Comparison of ENCODE assay signal across 8 cellular contexts in the genomic region with DNA sequence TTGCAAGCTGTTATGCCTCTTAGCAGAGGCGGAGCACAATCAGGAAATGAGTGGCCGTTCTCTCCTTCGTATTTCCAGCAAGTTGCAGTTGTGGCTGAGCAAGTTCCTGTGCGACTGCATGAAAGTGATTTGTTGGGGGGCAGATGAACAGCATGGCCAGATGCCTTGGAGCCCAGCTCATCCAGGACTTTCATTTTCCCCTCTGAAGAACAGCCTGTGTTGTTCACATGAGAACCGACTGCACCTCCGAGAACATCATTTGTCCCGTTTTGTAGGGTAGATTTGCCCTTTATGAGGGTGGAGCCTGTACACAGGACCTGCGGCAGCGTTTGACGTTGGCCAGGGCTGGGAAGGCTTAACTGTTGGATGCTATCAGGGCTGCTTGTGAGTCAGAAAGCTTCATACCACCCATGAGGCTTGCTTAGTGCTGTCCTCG. TPM values are rescaled to one million over a fixed set of nuclear protein-coding genes. Genes with fewer than 3 reads are reported as not detected.
DNase-seq lines count a peak whose midpoint lies in the region; ATAC-seq and TF ChIP-seq lines count a peak whose summit lies in the region.

No MANE protein-coding gene starts in this region.

- H3K27me3 ChIP-seq in IMR-90 (ENCODE audit: control insufficient read depth, insufficient read depth, low read length) (no peaks in the 10 kb centered on the region), psoas muscle (ENCODE audit: insufficient read depth in 3 of 3, low read length in 2 of 3) (no peaks in the 10 kb centered on the region), WERI-Rb-1 (ENCODE audit: insufficient read depth, low read depth, severe bottlenecking) (no peaks in the 10 kb centered on the region)

- H3K79me1 ChIP-seq in IMR-90 (ENCODE audit: low read depth in 1 of 2, low read length in 2 of 2) = peaks cover 3 to 65% of the 10 kb centered on the region in 2 experiments; a peak in 2 of 4 replicates

- no TSS peak for BruUV-seq in IMR-90 (replicated peaks; lab: Mats Ljungman, UMichigan)

- peak overlapping the region; percentile 18 for H3K9ac ChIP-seq in IMR-90 (ENCODE audit: low read depth, low read length)

- H3K4ac ChIP-seq in IMR-90 (ENCODE audit: low read depth, low read length) = peak overlapping the region; percentile 62

- peaks cover 78% of the 10 kb centered on the region for H4K20me1 ChIP-seq in IMR-90 (ENCODE audit: insufficient read depth, low read length)

- H2BK15ac ChIP-seq in IMR-90 (ENCODE audit: low read depth, low read length) = no peak overlapping the region

- peak overlapping the region; percentile 90 for H2AK9ac ChIP-seq in IMR-90 (replicated peaks; ENCODE audit: low read depth, low read length, poor library complexity)

- TF ChIP-seq RAD21 in IMR-90 (IDR thresholded peaks at IDR 0.05; ENCODE audit: low read length) = no peak

- intact Hi-C loops in IMR-90 (cut with micrococcal nuclease) (no loop called here), psoas muscle (cut with DNase I) (no loop called here)

- H2BK20ac ChIP-seq in IMR-90 (ENCODE audit: low read depth, low read length) = peak overlapping the region; percentile 28; the same call in 1 of the 2 replicates

- peak overlapping the region; percentile 50; the same call in 1 of the 2 replicates for H2BK120ac ChIP-seq in IMR-90 (ENCODE audit: low read depth, low read length)

- peak; percentile 88 for DNase-seq in IMR-90
- DNase-seq in activated CD8-positive, alpha-beta memory T cell treated with anti-CD3 and anti-CD28 coated beads, Interleukin-2, amount 50 U/mL, for 24 hours (ENCODE audit: extremely low read depth) = peak; percentile 18
- DNase-seq in epithelial cell of esophagus (ENCODE audit: low read depth) = peak; percentile 69
- DNase-seq in psoas muscle = peak; percentile 69 to 88
- no peak for DNase-seq in WERI-Rb-1
- DNase-seq in GM10266 (ENCODE audit: extremely low spot score) = no peak
- no peak for DNase-seq in DMS 273 treated with DMSO at 0.1 percent for 48 hours (lab: John Stamatoyannopoulos, UW)

- no peak for TF ChIP-seq CTCF in IMR-90 (conservative IDR thresholded peaks at IDR 0.05; ENCODE audit: low read depth, low read length)
- no peak for TF ChIP-seq CTCF in epithelial cell of esophagus (IDR thresholded peaks at IDR 0.05; ENCODE audit: insufficient read depth, low read depth, low read length, missing control alignments)
- TF ChIP-seq CTCF in psoas muscle (IDR thresholded peaks at IDR 0.05) = no peak
- TF ChIP-seq CTCF in WERI-Rb-1 (IDR thresholded peaks at IDR 0.05; ENCODE audit: low read depth, low read length) = no peak
- TF ChIP-seq CTCF in GM10266 (IDR thresholded peaks at IDR 0.05; ENCODE audit: control insufficient read depth, insufficient read depth, low read depth, missing control alignments) = no peak

- dilution Hi-C loops in IMR-90 (cut with HindIII; ENCODE audit: low sequenced_read_pairs, unreplicated experiment) = no loop called here

- CTCF ChIA-PET in IMR-90 (lab: Yijun Ruan, JAX) = interaction anchor here (0.6 kb wide), 1 partner anchor 956 kb away, joined by 5 read pairs; no protein-coding TSS in a partner anchor

- H3K4me2 ChIP-seq in IMR-90 (ENCODE audit: low read depth, low read length) = peak overlapping the region; percentile 95

- H3K4me3 ChIP-seq in IMR-90 (ENCODE audit: insufficient read depth, low read depth, low read length) (peak overlapping the region; percentile 41), epithelial cell of esophagus (ENCODE audit: low read length) (no peak overlapping the region), psoas muscle (peak overlapping the region; percentile 86), WERI-Rb-1 (ENCODE audit: low read depth, low read length) (no peak overlapping the region)

- H3K9me1 ChIP-seq in IMR-90 (ENCODE audit: insufficient read depth, low read length) = peaks cover 38% of the 10 kb centered on the region

- H4K91ac ChIP-seq in IMR-90 (ENCODE audit: insufficient read depth, low read depth, low read length) = peak overlapping the region; percentile 17

- 0 out of 2 replicates have a peak overlapping the region, but pooled peaks have one; percentile 66 for H4K5ac ChIP-seq in IMR-90 (ENCODE audit: low read depth, low read length)

- H3K23ac ChIP-seq in IMR-90 (ENCODE audit: low read depth, low read length) = peak overlapping the region; percentile 79

- peak overlapping the region in 1 of 2 experiments; percentile 33; a peak in 2 of 4 replicates for H4K8ac ChIP-seq in IMR-90 (ENCODE audit: low read depth in 2 of 2, low read length in 2 of 2)

- peak; percentile 61; the same call in 1 of the 2 replicates for TF ChIP-seq POLR2A in IMR-90 (IDR thresholded peaks at IDR 0.05; ENCODE audit: low read depth, low read length)

- peak overlapping the region; percentile 42; the same call in 1 of the 2 replicates for H3K18ac ChIP-seq in IMR-90 (ENCODE audit: low read depth, low read length)

- H3K14ac ChIP-seq in IMR-90 (replicated peaks; ENCODE audit: low read depth, low read length) = peak overlapping the region; percentile 72

- peak overlapping the region; percentile 19; the same call in 1 of the 2 replicates for H3K56ac ChIP-seq in IMR-90 (ENCODE audit: extremely low read depth, insufficient read depth, low read length)

- H3K27ac ChIP-seq in IMR-90 (ENCODE audit: insufficient read depth, low read length) (peak overlapping the region; percentile 64), psoas muscle (peak overlapping the region; percentile 99), WERI-Rb-1 (no peak overlapping the region)

- in situ Hi-C loops in IMR-90 (cut with MboI; ENCODE audit: low sequenced_read_pairs) = no loop called here

- H3K4me1 ChIP-seq in IMR-90 (ENCODE audit: control insufficient read depth, insufficient read depth, low read length) (peaks cover 43% of the 10 kb centered on the region), psoas muscle (peaks cover 55% of the 10 kb centered on the region)

- peak; percentile 15 for ATAC-seq in IMR-90 (ENCODE audit: low read depth)
- ATAC-seq in psoas muscle = peak; percentile 49 to 64 (median 58)
- ATAC-seq in GM19328 (IDR thresholded peaks at IDR 0.05; ENCODE audit: unreplicated experiment) = no peak

- peak overlapping the region; percentile 8; the same call in 1 of the 2 replicates for H2AK5ac ChIP-seq in IMR-90 (ENCODE audit: low read depth, low read length)

- peak overlapping the region; percentile 58 for H2AFZ ChIP-seq in IMR-90 (replicated peaks; ENCODE audit: low read length, poor library complexity)

- H3K36me3 ChIP-seq in IMR-90 (ENCODE audit: control insufficient read depth, insufficient read depth, low read length) = peaks cover 19% of the 10 kb centered on the region
- H3K36me3 ChIP-seq in psoas muscle (ENCODE audit: insufficient read depth in 1 of 2, low read depth in 1 of 2) = peaks cover 0 to 51% of the 10 kb centered on the region in 2 donors
- no peaks in the 10 kb centered on the region for H3K36me3 ChIP-seq in WERI-Rb-1

- WGBS in IMR-90 (ENCODE audit: extremely low coverage in 2 of 2, insufficient read length in 1 of 2), 2 experiments = 50% methylated on average over 4 of the region's 11 CpGs; no CpG with 5 or more reads in 1 of the 2 experiments
- WGBS in psoas muscle, 3 donors = 11 to 20% (median 17%) methylated on average over 11 of the region's 11 CpGs

- POLR2A ChIA-PET in IMR-90 (lab: Charles Lee; ENCODE audit: unreplicated experiment) = no interaction called here

- peak overlapping the region; percentile 82 for H2BK5ac ChIP-seq in IMR-90 (ENCODE audit: low read depth, low read length, poor library complexity, severe bottlenecking)

- no peaks in the 10 kb centered on the region for H3K9me3 ChIP-seq in IMR-90 (ENCODE audit: control insufficient read depth, insufficient read depth, low read length)
- no peaks in the 10 kb centered on the region for H3K9me3 ChIP-seq in psoas muscle
- no peaks in the 10 kb centered on the region for H3K9me3 ChIP-seq in WERI-Rb-1 (ENCODE audit: severe bottlenecking)

TF ChIP-seq in IMR-90, 13 proteins besides CTCF, POLR2A, EP300 and RAD21:
- TF ChIP-seq NFE2L2 (IDR thresholded peaks at IDR 0.05; ENCODE audit: low read depth, low read length) (no peak), FOS (IDR thresholded peaks at IDR 0.05; ENCODE audit: low read depth, low read length) (peak; percentile 18; the same call in 1 of the 2 replicates), RCOR1 (IDR thresholded peaks at IDR 0.05; ENCODE audit: insufficient replicate concordance, low read length) (no peak), MAZ (IDR thresholded peaks at IDR 0.05; ENCODE audit: borderline replicate concordance, low read depth, low read length) (no peak), BHLHE40 (IDR thresholded peaks at IDR 0.05; ENCODE audit: low read depth, low read length) (no peak)
- TF ChIP-seq, protein P1, sequence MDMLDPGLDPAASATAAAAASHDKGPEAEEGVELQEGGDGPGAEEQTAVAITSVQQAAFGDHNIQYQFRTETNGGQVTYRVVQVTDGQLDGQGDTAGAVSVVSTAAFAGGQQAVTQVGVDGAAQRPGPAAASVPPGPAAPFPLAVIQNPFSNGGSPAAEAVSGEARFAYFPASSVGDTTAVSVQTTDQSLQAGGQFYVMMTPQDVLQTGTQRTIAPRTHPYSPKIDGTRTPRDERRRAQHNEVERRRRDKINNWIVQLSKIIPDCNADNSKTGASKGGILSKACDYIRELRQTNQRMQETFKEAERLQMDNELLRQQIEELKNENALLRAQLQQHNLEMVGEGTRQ (IDR thresholded peaks at IDR 0.05; ENCODE audit: low read depth, low read length) = peak; percentile 4; the same call in 1 of the 2 replicates

RNA-seq across cellular contexts. Expression of a gene that starts 4.4 kb away (rescaled TPM):
- total RNA-seq in IMR-90 (2012; rRNA removed) = 5.4 and 5.8 TPM in 2 replicates
- 38.4 and 42.5 TPM in 2 replicates for polyA plus RNA-seq in IMR-90 (2012; rRNA removed)
- polyA plus RNA-seq in IMR-90 (2012; cell fraction: cytosol; rRNA removed) = 32.2 and 47.6 TPM in 2 replicates
- 21.0 and 35.9 TPM in 2 replicates for polyA plus RNA-seq in IMR-90 (2012; cell fraction: nucleus; rRNA removed; ENCODE audit: low replicate concordance)
- total RNA-seq in psoas muscle = 100 to 1,000 TPM; 354 to 855 (median 486) TPM
- 100 to 1,000 TPM; 283 to 571 (median 364) TPM for polyA plus RNA-seq in psoas muscle

RNA-seq across cellular contexts. Expression of a gene that starts 58.8 kb away (rescaled TPM):
- total RNA-seq in IMR-90 (2012; rRNA removed) = 28.0 and 44.2 TPM in 2 replicates
- 62.9 and 83.5 TPM in 2 replicates for polyA plus RNA-seq in IMR-90 (2012; rRNA removed)
- 14.1 and 19.3 TPM in 2 replicates for polyA plus RNA-seq in IMR-90 (2012; cell fraction: cytosol; rRNA removed)
- polyA plus RNA-seq in IMR-90 (2012; cell fraction: nucleus; rRNA removed; ENCODE audit: low replicate concordance) = 63.6 and 388 TPM in 2 replicates
- total RNA-seq in psoas muscle = 100 to 1,000 TPM in 1 of 4 donors, 10 to 100 TPM in 3; 57.7 to 106 (median 81.8) TPM
- polyA plus RNA-seq in psoas muscle = 10 to 100 TPM; 38.2 to 92.6 (median 54.5) TPM

Comparison
In these comparisons a context has a peak if more than half of its experiments do, and no peak if none do; other contexts are left out.
1. DNase-seq: peak in IMR-90 (single experiment), activated CD8-positive, alpha-beta memory T cell treated with anti-CD3 and anti-CD28 coated beads, Interleukin-2, amount 50 U/mL, for 24 hours (single experiment), epithelial cell of esophagus (single experiment) and psoas muscle (2 of 2); none in WERI-Rb-1 (single experiment), GM10266 (single experiment) and DMS 273 treated with DMSO at 0.1 percent for 48 hours (single experiment).
2. H3K4me3 ChIP-seq: peak in IMR-90 (single experiment) and psoas muscle (single experiment); none in epithelial cell of esophagus (single experiment) and WERI-Rb-1 (single experiment).
3. RNA of a gene that starts 4.4 kb away (total RNA-seq): 354 to 855 TPM in psoas muscle; 5.4 to 5.8 TPM in IMR-90; every median in the first group is over 10 times any median in the second.